21 cellular contexts compared by ENCODE assay signal in the genomic region with DNA sequence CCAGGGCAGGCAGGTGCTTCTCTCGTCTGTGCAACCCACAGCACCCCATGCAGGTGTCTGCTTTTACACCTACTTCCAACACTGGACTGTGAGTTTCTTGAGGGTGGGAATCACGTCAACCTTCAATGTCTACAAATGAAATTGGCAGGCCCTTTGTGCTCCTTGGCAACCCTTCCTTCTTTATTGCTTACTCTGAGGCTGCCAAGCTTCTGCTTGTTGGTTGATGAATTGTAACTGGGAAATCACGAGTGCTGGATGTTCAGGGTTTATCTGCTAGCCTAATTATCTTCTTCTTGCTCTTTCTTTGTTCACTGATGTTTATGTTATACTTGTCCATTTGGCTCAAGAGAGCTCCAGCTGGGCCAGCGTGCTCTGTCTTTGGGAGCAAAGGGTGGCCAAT. TPM values are rescaled to one million over a fixed set of nuclear protein-coding genes. Genes with fewer than 3 reads are reported as not detected.
DNase-seq lines count a peak whose midpoint lies in the region; ATAC-seq and TF ChIP-seq lines count a peak whose summit lies in the region.
"Had no signal": no experiment of that assay in that cellular context is flagged by ENCODE, and none has a peak within 500 bp of the region (broad histone marks: within the 10 kb centered on the region; RNA-seq: fewer than 3 reads in every experiment).

No MANE protein-coding gene starts in this region.

- TF ChIP-seq POLR2A in thyroid gland (IDR thresholded peaks at IDR 0.05) = no peak

- H3K4me2 ChIP-seq in BLaER1 treated with 17β-estradiol and CSF1 and Interleukin-3, amounts not matched to agents 10 nM and 100 nM = peak overlapping the region in 8 of 11 experiments; percentile 17 to 78 (median 54); a peak in 10 of 22 replicates
- H3K4me2 ChIP-seq: GM23338, neural progenitor cell had no signal

- no peaks in the 10 kb centered on the region; a peak in 2 of 22 replicates for H3K9me3 ChIP-seq in BLaER1 treated with 17β-estradiol and CSF1 and Interleukin-3, amounts not matched to agents 10 nM and 100 nM (replicated peaks in 1 of 11)
- H3K9me3 ChIP-seq in MG63 = no peaks in the 10 kb centered on the region
- H3K9me3 ChIP-seq in adipocyte (ENCODE audit: control insufficient read depth, low read length) = no peaks in the 10 kb centered on the region
- no peaks in the 10 kb centered on the region for H3K9me3 ChIP-seq in thyroid gland
- H3K9me3 ChIP-seq: uterus had no signal

- DNase-seq in MG63 = peak; percentile 59
- no peak for DNase-seq in adipocyte (ENCODE audit: low read depth)
- DNase-seq in iris pigment epithelial cell (ENCODE audit: low read depth) = peak; percentile 30
- no peak for DNase-seq in NCI-H2107 (lab: John Stamatoyannopoulos, UW)
- no peak for DNase-seq in thyroid gland
- DNase-seq: activated CD8-positive, alpha-beta T cell treated with anti-CD3 and anti-CD28 coated beads, Interleukin-2, amount 10 ng/mL, durations not matched to agents 7 days and 5 days; activated naive CD8-positive, alpha-beta T cell treated with anti-CD3 and anti-CD28 coated beads, Interleukin-2, amount 10 ng/mL, durations not matched to agents 7 days and 5 days; caudate nucleus; effector memory CD4-positive, alpha-beta T cell; NCI-H1105; NCI-H2227 treated with DMSO at 0.1 percent for 48 hours; stimulated activated naive CD8-positive, alpha-beta T cell treated with anti-CD3 and anti-CD28 coated beads, Interleukin-15, amount 100 ng/mL, for 72 hours; uterus had no signal

- H4K20me1 ChIP-seq in BLaER1 treated with 17β-estradiol and CSF1 and Interleukin-3, amounts not matched to agents 10 nM and 100 nM = no peaks in the 10 kb centered on the region; a peak in 1 of 22 replicates

- ATAC-seq in GM19395 (IDR thresholded peaks at IDR 0.05; ENCODE audit: unreplicated experiment) = no peak
- ATAC-seq in GM18520 (IDR thresholded peaks at IDR 0.05; ENCODE audit: unreplicated experiment) = no peak
- ATAC-seq: activated CD8-positive, alpha-beta T cell treated with anti-CD3 and anti-CD28 coated beads, Interleukin-2, amount 10 ng/mL, durations not matched to agents 7 days and 5 days; GM23338; WTC11 had no signal

- H3K9ac ChIP-seq in BLaER1 treated with 17β-estradiol and CSF1 and Interleukin-3, amounts not matched to agents 10 nM and 100 nM = no peak overlapping the region
- H3K9ac ChIP-seq in adipocyte (ENCODE audit: low read length) = peak overlapping the region; percentile 52
- H3K9ac ChIP-seq: neural progenitor cell had no signal

- peaks cover 45 to 99% (median 96%) of the 10 kb centered on the region in 11 experiments for H3K27me3 ChIP-seq in BLaER1 treated with 17β-estradiol and CSF1 and Interleukin-3, amounts not matched to agents 10 nM and 100 nM
- H3K27me3 ChIP-seq in MG63 (no peaks in the 10 kb centered on the region), adipocyte (replicated peaks; ENCODE audit: control insufficient read depth, insufficient read depth, low read length) (peaks cover 15% of the 10 kb centered on the region), thyroid gland (no peaks in the 10 kb centered on the region)
- H3K27me3 ChIP-seq: foreskin keratinocyte, neural progenitor cell, uterus had no signal

- TF ChIP-seq CTCF in thyroid gland (IDR thresholded peaks at IDR 0.05) = no peak

- peak overlapping the region in 3 of 11 experiments; percentile 10 to 82 (median 56); a peak in 3 of 22 replicates for H3K27ac ChIP-seq in BLaER1 treated with 17β-estradiol and CSF1 and Interleukin-3, amounts not matched to agents 10 nM and 100 nM
- H3K27ac ChIP-seq in thyroid gland = no peak overlapping the region
- H3K27ac ChIP-seq: foreskin keratinocyte, neural progenitor cell, uterus had no signal

- peaks cover 60 to 94% (median 73%) of the 10 kb centered on the region in 10 experiments for H3K4me1 ChIP-seq in BLaER1 treated with 17β-estradiol and CSF1 and Interleukin-3, amounts not matched to agents 10 nM and 100 nM
- H3K4me1 ChIP-seq in adipocyte (ENCODE audit: control insufficient read depth, insufficient read depth, low read length) = peaks cover 51% of the 10 kb centered on the region
- no peaks in the 10 kb centered on the region for H3K4me1 ChIP-seq in thyroid gland
- H3K4me1 ChIP-seq: uterus had no signal

- intact Hi-C loops in thyroid gland (cut with DNase I) = no loop called here

- WGBS in thyroid gland, 2 donors = 89 to 90% methylated on average over 4 of the region's 4 CpGs

- no peaks in the 10 kb centered on the region for H3K36me3 ChIP-seq in BLaER1 treated with 17β-estradiol and CSF1 and Interleukin-3, amounts not matched to agents 10 nM and 100 nM
- H3K36me3 ChIP-seq in MG63 = no peaks in the 10 kb centered on the region
- H3K36me3 ChIP-seq in adipocyte (ENCODE audit: control insufficient read depth, insufficient read depth, low read length, severe bottlenecking) = no peaks in the 10 kb centered on the region
- no peaks in the 10 kb centered on the region for H3K36me3 ChIP-seq in thyroid gland
- H3K36me3 ChIP-seq: neural progenitor cell, uterus had no signal

- H3K4me3 ChIP-seq in BLaER1 treated with 17β-estradiol and CSF1 and Interleukin-3, amounts not matched to agents 10 nM and 100 nM = no peak overlapping the region
- H3K4me3 ChIP-seq in MG63 (no peak overlapping the region), adipocyte (ENCODE audit: low read length) (peak overlapping the region; percentile 29), thyroid gland (replicated peaks in 1 of 3) (no peak overlapping the region)
- H3K4me3 ChIP-seq: GM23338, K562, neural progenitor cell, uterus had no signal

RNA-seq across cellular contexts. Expression of a gene that starts 2.5 kb away (rescaled TPM):
- total RNA-seq in MG63 (2014; rRNA removed; shearing (Covaris generic); ENCODE audit: low replicate concordance) = not detected in 2 replicates
- total RNA-seq in thyroid gland = not detected
- total RNA-seq: activated CD8-positive, alpha-beta T cell treated with anti-CD3 and anti-CD28 coated beads, Interleukin-2, amount 10 ng/mL, durations not matched to agents 7 days and 5 days; activated naive CD8-positive, alpha-beta T cell treated with anti-CD3 and anti-CD28 coated beads, Interleukin-2, amount 10 ng/mL, durations not matched to agents 7 days and 5 days; foreskin keratinocyte; GM23338; K562; uterus; WTC11 had no signal

RNA-seq across cellular contexts. Expression of a gene that starts 41.5 kb away (rescaled TPM):
- total RNA-seq in MG63 (2014; rRNA removed; shearing (Covaris generic); ENCODE audit: low replicate concordance) = 55.2 and 59.5 TPM in 2 replicates
- total RNA-seq in thyroid gland = 10 to 100 TPM; 63.5 to 96.7 (median 80.7) TPM

RNA-seq across cellular contexts. Expression of a gene that starts 59.7 kb away (rescaled TPM):
- not detected in 2 replicates for total RNA-seq in MG63 (2014; rRNA removed; shearing (Covaris generic); ENCODE audit: low replicate concordance)
- total RNA-seq in thyroid gland = not detected
- total RNA-seq: activated CD8-positive, alpha-beta T cell treated with anti-CD3 and anti-CD28 coated beads, Interleukin-2, amount 10 ng/mL, durations not matched to agents 7 days and 5 days; activated naive CD8-positive, alpha-beta T cell treated with anti-CD3 and anti-CD28 coated beads, Interleukin-2, amount 10 ng/mL, durations not matched to agents 7 days and 5 days; foreskin keratinocyte; GM23338; K562; uterus; WTC11 had no signal

Comparison
In these comparisons a context has a peak if more than half of its experiments do, and no peak if none do; other contexts are left out.
1. DNase-seq: peak in MG63 (single experiment) and iris pigment epithelial cell (single experiment); none in adipocyte (single experiment), NCI-H2107 (single experiment) and thyroid gland (0 of 2).